8 cellular contexts compared by ENCODE assay signal in the genomic region with DNA sequence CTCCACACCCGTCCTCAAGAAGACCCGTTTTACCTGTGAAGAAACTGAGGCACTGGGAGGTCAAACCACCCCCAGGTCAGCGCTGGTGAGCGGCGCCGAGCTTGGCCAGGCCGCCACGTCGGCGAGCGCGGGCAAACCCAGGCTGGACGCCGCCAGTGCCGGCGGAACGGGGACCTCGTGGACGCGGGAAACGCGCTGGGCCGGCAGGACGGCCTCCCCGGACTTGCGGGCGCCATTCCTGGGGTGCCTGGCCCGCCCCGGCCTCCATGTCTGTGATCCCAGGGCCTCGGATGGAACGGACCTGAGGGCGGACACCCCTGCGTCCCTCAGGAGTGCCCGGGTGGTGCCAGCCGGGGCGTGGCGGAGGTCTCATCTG. TPM values are rescaled to one million over a fixed set of nuclear protein-coding genes. Genes with fewer than 3 reads are reported as not detected.
A peak's percentile ranks its signal among the peaks of the same experiment; 100 is the strongest.
DNase-seq lines count a peak whose midpoint lies in the region; ATAC-seq and TF ChIP-seq lines count a peak whose summit lies in the region.

No MANE protein-coding gene starts in this region.

- intact Hi-C loops in body of pancreas (cut with DNase I) = no loop called here
- intact Hi-C loops in right lobe of liver (cut with DNase I) = loop anchor here in 1 of 2 donors (10.0 kb wide), 1 partner anchor 116 kb away; no protein-coding TSS in a partner anchor

- H3K27ac ChIP-seq in body of pancreas (peak overlapping the region in 3 of 4 donors; percentile 72 to 85 (median 83)), right lobe of liver (peak overlapping the region; percentile 59 to 78 (median 71)), thymus (ENCODE audit: low read depth) (peak overlapping the region; percentile 94)

- peaks cover 3% of the 10 kb centered on the region for H3K36me3 Mint-ChIP-seq in activated CD8-positive, alpha-beta memory T cell treated with anti-CD3 and anti-CD28 coated beads, Interleukin-2, amount 10 ng/mL, durations not matched to agents 7 days and 5 days

- no peak for TF ChIP-seq CTCF in body of pancreas (IDR thresholded peaks at IDR 0.05)
- no peak for TF ChIP-seq CTCF in right lobe of liver (IDR thresholded peaks at IDR 0.05)

- H3K27me3 Mint-ChIP-seq in activated CD8-positive, alpha-beta memory T cell treated with anti-CD3 and anti-CD28 coated beads, Interleukin-2, amount 10 ng/mL, durations not matched to agents 7 days and 5 days = no peaks in the 10 kb centered on the region

- H3K27me3 ChIP-seq in body of pancreas = no peaks in the 10 kb centered on the region
- no peaks in the 10 kb centered on the region for H3K27me3 ChIP-seq in right lobe of liver
- H3K27me3 ChIP-seq in thymus (ENCODE audit: control insufficient read depth, insufficient read depth) = no peaks in the 10 kb centered on the region

- peaks cover 13% of the 10 kb centered on the region for H3K4me1 ChIP-seq in body of pancreas
- H3K4me1 ChIP-seq in right lobe of liver = peaks cover 0 to 8% (median 2%) of the 10 kb centered on the region in 4 donors
- H3K4me1 ChIP-seq in thymus (ENCODE audit: control insufficient read depth, insufficient read depth, low read length) = peaks cover 6% of the 10 kb centered on the region

- 56 to 96% methylated on average over 5 to 31 of the region's 37 CpGs for WGBS in body of pancreas, 2 donors
- WGBS in right lobe of liver (ENCODE audit: insufficient coverage, low coverage, low lambda C conversion rate, missing lambda C conversion rate) = 60% methylated on average over 1 of the region's 37 CpGs
- WGBS in thymus = 60% methylated on average over 37 of the region's 37 CpGs

- H3K4me3 ChIP-seq in body of pancreas = peak overlapping the region; percentile 44 to 51
- peak overlapping the region; percentile 63 to 67 (median 65) for H3K4me3 ChIP-seq in right lobe of liver
- peak overlapping the region; percentile 83 for H3K4me3 ChIP-seq in thymus (ENCODE audit: low read length)

- H3K27ac Mint-ChIP-seq in activated CD8-positive, alpha-beta memory T cell treated with anti-CD3 and anti-CD28 coated beads, Interleukin-2, amount 10 ng/mL, durations not matched to agents 7 days and 5 days = peak overlapping the region; percentile 66

- CTCF ChIA-PET in activated CD8-positive, alpha-beta memory T cell treated with anti-CD3 and anti-CD28 coated beads, Interleukin-2, amount 10 ng/mL, durations not matched to agents 7 days and 5 days (lab: Charles Lee) = no interaction called here

- H3K36me3 ChIP-seq in body of pancreas (replicated peaks in 1 of 2; ENCODE audit: insufficient read depth in 1 of 2, low read depth in 2 of 2) (no peaks in the 10 kb centered on the region), right lobe of liver (peaks cover 0 to 2% (median 0%) of the 10 kb centered on the region in 4 donors), thymus (ENCODE audit: control insufficient read depth, insufficient read depth) (peaks cover 5% of the 10 kb centered on the region)

- H3K9me3 Mint-ChIP-seq in activated CD8-positive, alpha-beta memory T cell treated with anti-CD3 and anti-CD28 coated beads, Interleukin-2, amount 10 ng/mL, durations not matched to agents 7 days and 5 days (ENCODE audit: low read depth) = peaks cover 11% of the 10 kb centered on the region

- H3K4me1 Mint-ChIP-seq in activated CD8-positive, alpha-beta memory T cell treated with anti-CD3 and anti-CD28 coated beads, Interleukin-2, amount 10 ng/mL, durations not matched to agents 7 days and 5 days = peaks cover 16% of the 10 kb centered on the region

- TF ChIP-seq POLR2A in body of pancreas (IDR thresholded peaks at IDR 0.05) = no peak
- no peak for TF ChIP-seq POLR2A in right lobe of liver (IDR thresholded peaks at IDR 0.05)

- peaks cover 0 to 9% (median 0%) of the 10 kb centered on the region in 3 donors for H3K9me3 ChIP-seq in body of pancreas
- H3K9me3 ChIP-seq in right lobe of liver = peaks cover 0 to 3% (median 0%) of the 10 kb centered on the region in 4 donors
- no peaks in the 10 kb centered on the region for H3K9me3 ChIP-seq in thymus (ENCODE audit: control insufficient read depth)

- peak overlapping the region; percentile 65 for H3K4me3 Mint-ChIP-seq in activated CD8-positive, alpha-beta memory T cell treated with anti-CD3 and anti-CD28 coated beads, Interleukin-2, amount 10 ng/mL, durations not matched to agents 7 days and 5 days

- no peak for ATAC-seq in activated CD8-positive, alpha-beta memory T cell treated with anti-CD3 and anti-CD28 coated beads, Interleukin-2, amount 10 ng/mL, durations not matched to agents 7 days and 5 days
- ATAC-seq in body of pancreas (no peak), right lobe of liver (no peak), GM21447 (IDR thresholded peaks at IDR 0.05; ENCODE audit: unreplicated experiment) (no peak)

- no peak for DNase-seq in activated CD8-positive, alpha-beta memory T cell treated with anti-CD3 and anti-CD28 coated beads, Interleukin-2, amount 10 ng/mL, durations not matched to agents 7 days and 5 days
- no peak for DNase-seq in activated CD8-positive, alpha-beta memory T cell treated with anti-CD3 and anti-CD28 coated beads, Interleukin-2, amount 50 U/mL, for 48 hours
- DNase-seq in body of pancreas (no peak), right lobe of liver (no peak), NOMO-1 treated with dmso at 0.1 percent for 144 hours (lab: John Stamatoyannopoulos, UW; ENCODE audit: unreplicated experiment) (no peak)
- no peak for DNase-seq in stimulated activated CD4-positive, alpha-beta T cell treated with anti-CD3 and anti-CD28 coated beads, Interleukin-12 subunit alpha, Interleukin-12 subunit beta, amount 100 ng/mL, for 4 hours

RNA-seq across cellular contexts. Expression of gene SUMO3, which starts 0.8 kb away (rescaled TPM):
- total RNA-seq in activated CD8-positive, alpha-beta memory T cell treated with anti-CD3 and anti-CD28 coated beads, Interleukin-2, amount 10 ng/mL, durations not matched to agents 7 days and 5 days = 10 to 100 TPM; 86.1 to 93.7 TPM
- total RNA-seq in body of pancreas = 10 to 100 TPM; 20.4 to 33.2 TPM
- 10 to 100 TPM; 33.4 to 41.2 (median 36.6) TPM for total RNA-seq in right lobe of liver
- 49.6 TPM for polyA plus RNA-seq in thymus

RNA-seq across cellular contexts. Expression of gene UBE2G2, which starts 17.0 kb away (rescaled TPM):
- total RNA-seq in activated CD8-positive, alpha-beta memory T cell treated with anti-CD3 and anti-CD28 coated beads, Interleukin-2, amount 10 ng/mL, durations not matched to agents 7 days and 5 days = 100 to 1,000 TPM; 103 to 121 TPM
- total RNA-seq in body of pancreas = 10 to 100 TPM; 61.7 to 64.3 TPM
- total RNA-seq in right lobe of liver = 10 to 100 TPM; 41.5 to 54.6 (median 49.9) TPM
- polyA plus RNA-seq in thymus = 67.6 TPM

RNA-seq across cellular contexts. Expression of gene PTTG1IP, which starts 54.9 kb away (rescaled TPM):
- 10 to 100 TPM; 46.0 to 49.9 TPM for total RNA-seq in activated CD8-positive, alpha-beta memory T cell treated with anti-CD3 and anti-CD28 coated beads, Interleukin-2, amount 10 ng/mL, durations not matched to agents 7 days and 5 days
- 100 to 1,000 TPM in 1 of 2 donors, 10 to 100 TPM in 1; 71.5 to 106 TPM for total RNA-seq in body of pancreas
- 100 to 1,000 TPM in 3 of 6 experiments, 10 to 100 TPM in 3; 54.3 to 195 (median 140) TPM for total RNA-seq in right lobe of liver
- polyA plus RNA-seq in thymus = 138 TPM
